8 cellular contexts compared by ENCODE assay signal in the genomic region with DNA sequence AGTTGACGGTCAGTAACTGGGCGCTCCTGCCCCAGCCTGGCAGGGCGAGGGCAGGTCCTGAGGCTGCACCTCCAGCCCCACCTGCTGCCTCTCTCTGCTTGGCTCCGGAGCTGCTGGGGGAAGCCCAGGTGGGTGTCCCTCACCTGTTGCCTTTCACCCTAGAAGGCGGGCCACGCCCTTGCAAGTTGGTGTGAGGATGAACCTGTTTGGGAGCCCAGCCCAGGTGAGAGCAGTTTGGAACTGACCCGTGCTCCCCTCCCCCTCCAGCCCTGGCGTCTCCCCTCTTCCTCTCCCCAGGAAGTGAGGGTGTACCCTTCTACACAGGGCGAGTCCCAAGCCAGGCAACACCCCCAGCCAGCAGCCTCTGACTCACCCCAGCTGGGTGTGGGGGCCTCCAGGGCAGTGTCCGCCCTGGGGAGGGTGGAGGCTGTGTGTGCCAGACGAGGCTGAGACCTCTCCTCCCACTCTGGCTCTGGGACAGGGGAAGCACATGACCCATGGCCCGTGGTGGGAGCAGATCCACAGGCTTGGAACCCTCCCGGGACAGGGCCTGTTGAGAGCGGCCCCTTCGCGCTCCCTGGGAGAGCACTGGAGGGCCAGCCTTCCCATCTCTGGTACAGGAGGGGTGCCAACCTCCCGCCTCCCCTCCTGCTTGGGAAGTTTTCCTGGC. TPM values are rescaled to one million over a fixed set of nuclear protein-coding genes. Genes with fewer than 3 reads are reported as not detected.
A peak's percentile ranks its signal among the peaks of the same experiment; 100 is the strongest.
DNase-seq lines count a peak whose midpoint lies in the region; ATAC-seq, FAIRE-seq and TF ChIP-seq lines count a peak whose summit lies in the region.

No MANE protein-coding gene starts in this region.

- peak overlapping the region; percentile 66 to 92 (median 84) for H3K27ac ChIP-seq in heart right ventricle

- H3K27me3 Mint-ChIP-seq in activated naive CD8-positive, alpha-beta T cell treated with anti-CD3 and anti-CD28 coated beads, Interleukin-2, amount 10 ng/mL, durations not matched to agents 7 days and 5 days = no peaks in the 10 kb centered on the region

- H3K27ac Mint-ChIP-seq in activated naive CD8-positive, alpha-beta T cell treated with anti-CD3 and anti-CD28 coated beads, Interleukin-2, amount 10 ng/mL, durations not matched to agents 7 days and 5 days = peak overlapping the region; percentile 25

- no peak for FAIRE-seq in GM12891 (lab: Jason Lieb, UNC)

- peak; percentile 96 for DNase-seq in HT1080 (ENCODE audit: low read depth)
- DNase-seq in activated naive CD8-positive, alpha-beta T cell treated with anti-CD3 and anti-CD28 coated beads, Interleukin-2, amount 10 ng/mL, durations not matched to agents 7 days and 5 days = no peak
- DNase-seq in heart right ventricle = peak; percentile 87 to 90
- DNase-seq in sciatic nerve (ENCODE audit: low spot score) = peak; percentile 88
- no peak for DNase-seq in DMS114 treated with DMSO at 0.1 percent for 48 hours (lab: John Stamatoyannopoulos, UW; ENCODE audit: unreplicated experiment)
- DNase-seq in NCI-H82 treated with DMSO at 0.1 percent for 48 hours (lab: John Stamatoyannopoulos, UW; ENCODE audit: unreplicated experiment) = no peak
- DNase-seq in GM12891 (ENCODE audit: insufficient read length, low spot score) = no peak

- no peak for TF ChIP-seq POLR2A in GM12891 (IDR thresholded peaks at IDR 0.05; ENCODE audit: low read depth, low read length)

- intact Hi-C loops in heart right ventricle (cut with DNase I) (no loop called here), sciatic nerve (cut with DNase I) (no loop called here)

- ATAC-seq in activated naive CD8-positive, alpha-beta T cell treated with anti-CD3 and anti-CD28 coated beads, Interleukin-2, amount 10 ng/mL, durations not matched to agents 7 days and 5 days (ENCODE audit: low read depth) = peak; percentile 77
- peak; percentile 94 to 98 (median 96) for ATAC-seq in heart right ventricle
- peak; percentile 96 for ATAC-seq in sciatic nerve
- ATAC-seq in GM18511 (IDR thresholded peaks at IDR 0.05; ENCODE audit: unreplicated experiment) = no peak

- TF ChIP-seq CTCF in heart right ventricle (IDR thresholded peaks at IDR 0.05) = no peak

- peaks cover 21% of the 10 kb centered on the region for H3K4me1 Mint-ChIP-seq in activated naive CD8-positive, alpha-beta T cell treated with anti-CD3 and anti-CD28 coated beads, Interleukin-2, amount 10 ng/mL, durations not matched to agents 7 days and 5 days

- H3K4me3 ChIP-seq in heart right ventricle = peak overlapping the region in 7 of 10 donors; percentile 16 to 37 (median 22)

- H3K4me3 Mint-ChIP-seq in activated naive CD8-positive, alpha-beta T cell treated with anti-CD3 and anti-CD28 coated beads, Interleukin-2, amount 10 ng/mL, durations not matched to agents 7 days and 5 days = no peak overlapping the region

- no peaks in the 10 kb centered on the region for H3K9me3 Mint-ChIP-seq in activated naive CD8-positive, alpha-beta T cell treated with anti-CD3 and anti-CD28 coated beads, Interleukin-2, amount 10 ng/mL, durations not matched to agents 7 days and 5 days

- H3K36me3 ChIP-seq in heart right ventricle = peaks cover 0 to 91% (median 25%) of the 10 kb centered on the region in 9 donors

- peaks cover 16% of the 10 kb centered on the region for H3K36me3 Mint-ChIP-seq in activated naive CD8-positive, alpha-beta T cell treated with anti-CD3 and anti-CD28 coated beads, Interleukin-2, amount 10 ng/mL, durations not matched to agents 7 days and 5 days

- no peaks in the 10 kb centered on the region for H3K27me3 ChIP-seq in heart right ventricle

- no peaks in the 10 kb centered on the region for H3K9me3 ChIP-seq in heart right ventricle

- POLR2A ChIA-PET in activated naive CD8-positive, alpha-beta T cell treated with anti-CD3 and anti-CD28 coated beads, Interleukin-2, amount 10 ng/mL, durations not matched to agents 7 days and 5 days (lab: Charles Lee) = interaction anchor here (0.6 to 0.9 kb wide), 2 partner anchors 10 to 103 kb away, joined by 3 read pairs; no protein-coding TSS in a partner anchor

- peaks cover 18 to 48% (median 42%) of the 10 kb centered on the region in 9 donors for H3K4me1 ChIP-seq in heart right ventricle

- WGBS in heart right ventricle, 2 donors = 36 to 40% methylated on average over 17 of the region's 17 CpGs

TF ChIP-seq in GM12891, 5 proteins besides CTCF, POLR2A, EP300 and RAD21:
- TF ChIP-seq POU2F2 (IDR thresholded peaks at IDR 0.05; ENCODE audit: low read depth, low read length) (no peak), POLR2AphosphoS5 (IDR thresholded peaks at IDR 0.05; ENCODE audit: low read depth, low read length) (no peak), SPI1 (IDR thresholded peaks at IDR 0.05; ENCODE audit: low read depth, low read length) (no peak), PAX5 (IDR thresholded peaks at IDR 0.05; ENCODE audit: insufficient read depth, low read length, severe bottlenecking) (no peak), TAF1 (IDR thresholded peaks at IDR 0.05; ENCODE audit: low read depth, low read length) (no peak)
TF ChIP-seq in GM12891: peak in this region for 0.

RNA-seq across cellular contexts. Expression of a gene that starts 10.4 kb away (rescaled TPM):
- 65.0 and 71.5 TPM in 2 replicates for total RNA-seq in HT1080 (2014; rRNA removed; shearing (Covaris generic))
- polyA plus RNA-seq in HT1080 (2015; cell fraction: cytosol; rRNA removed) = 63.5 and 65.8 TPM in 2 replicates
- polyA plus RNA-seq in HT1080 (2015; cell fraction: nucleus; rRNA removed) = 51.5 and 54.0 TPM in 2 replicates
- total RNA-seq in activated naive CD8-positive, alpha-beta T cell treated with anti-CD3 and anti-CD28 coated beads, Interleukin-2, amount 10 ng/mL, durations not matched to agents 7 days and 5 days = 10 to 100 TPM; 24.1 to 25.9 TPM
- 10 to 100 TPM; 15.2 to 45.1 (median 19.6) TPM for total RNA-seq in heart right ventricle
- polyA plus RNA-seq in heart right ventricle = 10 to 100 TPM; 13.2 to 41.7 TPM
- 67.2 TPM for total RNA-seq in sciatic nerve
- polyA plus RNA-seq in GM12891 (2012; ENCODE audit: low read depth, missing spikeins) = 5.2 TPM

RNA-seq across cellular contexts. Expression of a gene that starts 10.6 kb away (rescaled TPM):
- total RNA-seq in HT1080 (2014; rRNA removed; shearing (Covaris generic)) = 7.7 and 8.6 TPM in 2 replicates
- 9.5 and 11.0 TPM in 2 replicates for polyA plus RNA-seq in HT1080 (2015; cell fraction: cytosol; rRNA removed)
- 27.9 and 33.7 TPM in 2 replicates for polyA plus RNA-seq in HT1080 (2015; cell fraction: nucleus; rRNA removed)
- 10 to 100 TPM; 14.9 to 16.3 TPM for total RNA-seq in activated naive CD8-positive, alpha-beta T cell treated with anti-CD3 and anti-CD28 coated beads, Interleukin-2, amount 10 ng/mL, durations not matched to agents 7 days and 5 days
- 10 to 100 TPM in 7 of 10 donors, 1 to 10 TPM in 3; 8.9 to 20.3 (median 11.1) TPM for total RNA-seq in heart right ventricle
- 10 to 100 TPM; 10.9 to 12.7 TPM for polyA plus RNA-seq in heart right ventricle
- total RNA-seq in sciatic nerve = 12.8 TPM
- polyA plus RNA-seq in GM12891 (2012; ENCODE audit: low read depth, missing spikeins) = 6.8 TPM

RNA-seq across cellular contexts. Expression of a gene that starts 28.4 kb away (rescaled TPM):
- 0.16 TPM in 1 of 2 replicates, not detected in the other for total RNA-seq in HT1080 (2014; rRNA removed; shearing (Covaris generic))
- not detected in 2 replicates for polyA plus RNA-seq in HT1080 (2015; cell fraction: cytosol; rRNA removed)
- not detected in 2 replicates for polyA plus RNA-seq in HT1080 (2015; cell fraction: nucleus; rRNA removed)
- total RNA-seq in activated naive CD8-positive, alpha-beta T cell treated with anti-CD3 and anti-CD28 coated beads, Interleukin-2, amount 10 ng/mL, durations not matched to agents 7 days and 5 days = 1 to 10 TPM; 1.4 to 1.6 TPM
- total RNA-seq in heart right ventricle = 10 to 100 TPM; 14.7 to 38.9 (median 21.8) TPM
- 10 to 100 TPM; 26.3 to 49.2 TPM for polyA plus RNA-seq in heart right ventricle
- 38.7 TPM for total RNA-seq in sciatic nerve
- polyA plus RNA-seq in GM12891 (2012; ENCODE audit: low read depth, missing spikeins) = not detected

RNA-seq across cellular contexts. Expression of a gene that starts 55.0 kb away (rescaled TPM):
- 23.4 and 29.1 TPM in 2 replicates for total RNA-seq in HT1080 (2014; rRNA removed; shearing (Covaris generic))
- polyA plus RNA-seq in HT1080 (2015; cell fraction: cytosol; rRNA removed) = 13.2 and 14.0 TPM in 2 replicates
- polyA plus RNA-seq in HT1080 (2015; cell fraction: nucleus; rRNA removed) = 14.9 and 17.7 TPM in 2 replicates
- total RNA-seq in activated naive CD8-positive, alpha-beta T cell treated with anti-CD3 and anti-CD28 coated beads, Interleukin-2, amount 10 ng/mL, durations not matched to agents 7 days and 5 days = 1 to 10 TPM; 9.4 to 9.5 TPM
- total RNA-seq in heart right ventricle (10 to 100 TPM in 3 of 10 donors, 1 to 10 TPM in 7; 6.0 to 12.0 (median 8.8) TPM), sciatic nerve (9.6 TPM)
- 10 to 100 TPM in 1 of 2 donors, 1 to 10 TPM in 1; 5.0 to 14.2 TPM for polyA plus RNA-seq in heart right ventricle
- polyA plus RNA-seq in GM12891 (2012; ENCODE audit: low read depth, missing spikeins) = 5.2 TPM

RNA-seq across cellular contexts. Expression of a gene that starts 55.1 kb away (rescaled TPM):
- total RNA-seq in HT1080 (2014; rRNA removed; shearing (Covaris generic)) = 51.8 and 63.6 TPM in 2 replicates
- polyA plus RNA-seq in HT1080 (2015; cell fraction: cytosol; rRNA removed) = 30.6 and 30.7 TPM in 2 replicates
- polyA plus RNA-seq in HT1080 (2015; cell fraction: nucleus; rRNA removed) = 67.9 and 80.6 TPM in 2 replicates
- 10 to 100 TPM; 64.2 to 65.3 TPM for total RNA-seq in activated naive CD8-positive, alpha-beta T cell treated with anti-CD3 and anti-CD28 coated beads, Interleukin-2, amount 10 ng/mL, durations not matched to agents 7 days and 5 days
- total RNA-seq in heart right ventricle (10 to 100 TPM; 16.1 to 27.3 (median 20.6) TPM), sciatic nerve (46.4 TPM)
- polyA plus RNA-seq in heart right ventricle = 10 to 100 TPM; 12.7 to 20.6 TPM
- 29.5 TPM for polyA plus RNA-seq in GM12891 (2012; ENCODE audit: low read depth, missing spikeins)

Comparison
In these comparisons a context has a peak if more than half of its experiments do, and no peak if none do; other contexts are left out.
1. DNase-seq: peak in HT1080 (single experiment), heart right ventricle (2 of 2) and sciatic nerve (single experiment); none in activated naive CD8-positive, alpha-beta T cell treated with anti-CD3 and anti-CD28 coated beads, Interleukin-2, amount 10 ng/mL, durations not matched to agents 7 days and 5 days (single experiment), DMS114 treated with DMSO at 0.1 percent for 48 hours (single experiment), NCI-H82 treated with DMSO at 0.1 percent for 48 hours (single experiment) and GM12891 (single experiment).
2. RNA of a gene that starts 28.4 kb away (total RNA-seq): 38.7 TPM in sciatic nerve (single experiment) and 14.7 to 38.9 TPM in heart right ventricle; 1.4 to 1.6 TPM in activated naive CD8-positive, alpha-beta T cell treated with anti-CD3 and anti-CD28 coated beads, Interleukin-2, amount 10 ng/mL, durations not matched to agents 7 days and 5 days and 0.16 TPM in HT1080; every median in the first group is over 4 times any median in the second.